ENCODE assay signal across 1 cellular context in genomic region chr20:14984768-14985622, GRCh38.
TF ChIP-seq lines count a peak whose summit lies in the region.

No MANE protein-coding gene starts in this region.

TF ChIP-seq in HepG2, 621 proteins besides CTCF, POLR2A, EP300 and RAD21 (continued from another document and continues in another):
- TF ChIP-seq, protein P1, sequence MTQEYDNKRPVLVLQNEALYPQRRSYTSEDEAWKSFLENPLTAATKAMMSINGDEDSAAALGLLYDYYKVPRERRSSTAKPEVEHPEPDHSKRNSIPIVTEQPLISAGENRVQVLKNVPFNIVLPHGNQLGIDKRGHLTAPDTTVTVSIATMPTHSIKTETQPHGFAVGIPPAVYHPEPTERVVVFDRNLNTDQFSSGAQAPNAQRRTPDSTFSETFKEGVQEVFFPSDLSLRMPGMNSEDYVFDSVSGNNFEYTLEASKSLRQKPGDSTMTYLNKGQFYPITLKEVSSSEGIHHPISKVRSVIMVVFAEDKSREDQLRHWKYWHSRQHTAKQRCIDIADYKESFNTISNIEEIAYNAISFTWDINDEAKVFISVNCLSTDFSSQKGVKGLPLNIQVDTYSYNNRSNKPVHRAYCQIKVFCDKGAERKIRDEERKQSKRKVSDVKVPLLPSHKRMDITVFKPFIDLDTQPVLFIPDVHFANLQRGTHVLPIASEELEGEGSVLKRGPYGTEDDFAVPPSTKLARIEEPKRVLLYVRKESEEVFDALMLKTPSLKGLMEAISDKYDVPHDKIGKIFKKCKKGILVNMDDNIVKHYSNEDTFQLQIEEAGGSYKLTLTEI (CRISPR knock-in tag; conservative IDR thresholded peaks at IDR 0.05), result no peak
- TF ChIP-seq ZMYM3 (CRISPR knock-in tag; IDR thresholded peaks at IDR 0.05) (peak; percentile 87; the same call in 1 of the 2 replicates), TOE1 (CRISPR knock-in tag; IDR thresholded peaks at IDR 0.05) (peak; percentile 69), ZNF232 (CRISPR knock-in tag; IDR thresholded peaks at IDR 0.05; ENCODE audit: borderline replicate concordance) (peak; percentile 76; the same call in 1 of the 2 replicates), ZNF652 (CRISPR knock-in tag; IDR thresholded peaks at IDR 0.05; ENCODE audit: borderline replicate concordance, low read depth) (peak; percentile 70; the same call in 1 of the 2 replicates), FOXK1 (CRISPR knock-in tag; IDR thresholded peaks at IDR 0.05; ENCODE audit: borderline replicate concordance, low read depth) (peak; percentile 97), SAFB2 (CRISPR knock-in tag; IDR thresholded peaks at IDR 0.05; ENCODE audit: borderline replicate concordance, low read depth) (peak; percentile 87; the same call in 1 of the 2 replicates), HNRNPUL1 (IDR thresholded peaks at IDR 0.05; ENCODE audit: low read depth, low read length) (no peak; the same call in 1 of the 2 replicates), PLSCR1 (CRISPR knock-in tag; IDR thresholded peaks at IDR 0.05; ENCODE audit: borderline replicate concordance) (peak; percentile 57; the same call in 1 of the 2 replicates), SCMH1 (CRISPR knock-in tag; IDR thresholded peaks at IDR 0.05; ENCODE audit: borderline replicate concordance) (no peak), NFIC (IDR thresholded peaks at IDR 0.05; ENCODE audit: low read length) (peak; percentile 98), ZNF549 (CRISPR knock-in tag; IDR thresholded peaks at IDR 0.05) (no peak), KDM1A (CRISPR knock-in tag; IDR thresholded peaks at IDR 0.05) (peak; percentile 94), GABPA (IDR thresholded peaks at IDR 0.05; ENCODE audit: low read depth, low read length) (no peak), GABPA (CRISPR knock-in tag; IDR thresholded peaks at IDR 0.05; ENCODE audit: low read depth) (peak; percentile 83), TAF1 (CRISPR knock-in tag; IDR thresholded peaks at IDR 0.05) (no peak), MEF2D (CRISPR knock-in tag; IDR thresholded peaks at IDR 0.05) (peak; percentile 96), ZNF841 (CRISPR knock-in tag; IDR thresholded peaks at IDR 0.05; ENCODE audit: borderline replicate concordance) (no peak), KLF9 (CRISPR knock-in tag; IDR thresholded peaks at IDR 0.05; ENCODE audit: low read depth) (no peak; the same call in 1 of the 2 replicates), HMG20A (CRISPR knock-in tag; IDR thresholded peaks at IDR 0.05; ENCODE audit: borderline replicate concordance) (peak; percentile 99), ZNF556 (CRISPR knock-in tag; IDR thresholded peaks at IDR 0.05; ENCODE audit: borderline replicate concordance) (peak; percentile 80; the same call in 1 of the 2 replicates), HNF4A (CRISPR knock-in tag; IDR thresholded peaks at IDR 0.05) (peak; percentile 99), KDM3A (CRISPR knock-in tag; IDR thresholded peaks at IDR 0.05; ENCODE audit: low read depth) (peak; percentile 73; the same call in 1 of the 2 replicates), NR2C2 (CRISPR knock-in tag; IDR thresholded peaks at IDR 0.05; ENCODE audit: borderline replicate concordance) (peak; percentile 92), PAX8 (CRISPR knock-in tag; IDR thresholded peaks at IDR 0.05; ENCODE audit: borderline replicate concordance) (0 out of 2 replicates have a peak, but pooled peaks have one; percentile 84), ZMYM2 (CRISPR knock-in tag; IDR thresholded peaks at IDR 0.05) (peak; percentile 86), ZNF883 (CRISPR knock-in tag; IDR thresholded peaks at IDR 0.05; ENCODE audit: not compliant biosample characterization) (no peak), ISX (CRISPR knock-in tag; conservative IDR thresholded peaks at IDR 0.05) (no peak), RXRA (CRISPR knock-in tag; IDR thresholded peaks at IDR 0.05) (peak; percentile 89; the same call in 1 of the 2 replicates), ZNF878 (CRISPR knock-in tag; IDR thresholded peaks at IDR 0.05) (peak; percentile 89), PITX1 (CRISPR knock-in tag; IDR thresholded peaks at IDR 0.05) (peak; percentile 96), POLR2AphosphoS5 (IDR thresholded peaks at IDR 0.05; ENCODE audit: low read depth, low read length) (peak; percentile 62; the same call in 1 of the 2 replicates), SPEN (CRISPR knock-in tag; IDR thresholded peaks at IDR 0.05; ENCODE audit: low read depth) (peak; percentile 88), ATRX (CRISPR knock-in tag; IDR thresholded peaks at IDR 0.05; ENCODE audit: borderline replicate concordance) (no peak), TBL1XR1 (IDR thresholded peaks at IDR 0.05; ENCODE audit: borderline replicate concordance, low read length, partially characterized antibody) (peak; percentile 89), MTF1 (CRISPR knock-in tag; IDR thresholded peaks at IDR 0.05) (no peak), GPN1 (CRISPR knock-in tag; IDR thresholded peaks at IDR 0.05; ENCODE audit: borderline replicate concordance) (no peak), POLR2G (IDR thresholded peaks at IDR 0.05; ENCODE audit: low read depth, low read length) (peak; percentile 88), ELF3 (CRISPR knock-in tag; IDR thresholded peaks at IDR 0.05) (peak; percentile 99), ZNF782 (CRISPR knock-in tag; IDR thresholded peaks at IDR 0.05; ENCODE audit: borderline replicate concordance) (peak; percentile 76; the same call in 1 of the 2 replicates), ZNF629 (CRISPR knock-in tag; conservative IDR thresholded peaks at IDR 0.05) (peak; percentile 42; the same call in 1 of the 2 replicates), CREM (IDR thresholded peaks at IDR 0.05) (peak; percentile 97), CREM (CRISPR knock-in tag; IDR thresholded peaks at IDR 0.05) (no peak), HNF4G (IDR thresholded peaks at IDR 0.05; ENCODE audit: borderline replicate concordance, low read depth, low read length) (peak; percentile 99), HNF4G (CRISPR knock-in tag; IDR thresholded peaks at IDR 0.05; ENCODE audit: borderline replicate concordance, low read depth) (peak; percentile 99), ATF3 (CRISPR knock-in tag; IDR thresholded peaks at IDR 0.05) (peak; percentile 80), HOXD1 (CRISPR knock-in tag; IDR thresholded peaks at IDR 0.05) (peak; percentile 94), FOXP4 (CRISPR knock-in tag; IDR thresholded peaks at IDR 0.05) (peak; percentile 98), NR2F1 (CRISPR knock-in tag; IDR thresholded peaks at IDR 0.05) (peak; percentile 88 to 92), MED13 (CRISPR knock-in tag; IDR thresholded peaks at IDR 0.05) (peak; percentile 98), KDM4B (CRISPR knock-in tag; IDR thresholded peaks at IDR 0.05) (0 out of 2 replicates have a peak, but pooled peaks have one; percentile 87), CEBPG (CRISPR knock-in tag; IDR thresholded peaks at IDR 0.05) (peak; percentile 92), ZNF33A (CRISPR knock-in tag; IDR thresholded peaks at IDR 0.05; ENCODE audit: borderline replicate concordance) (peak; percentile 68; the same call in 1 of the 2 replicates), SRSF4 (IDR thresholded peaks at IDR 0.05; ENCODE audit: low read depth, low read length, poor library complexity, severe bottlenecking) (no peak)
- TF ChIP-seq, protein P2, sequence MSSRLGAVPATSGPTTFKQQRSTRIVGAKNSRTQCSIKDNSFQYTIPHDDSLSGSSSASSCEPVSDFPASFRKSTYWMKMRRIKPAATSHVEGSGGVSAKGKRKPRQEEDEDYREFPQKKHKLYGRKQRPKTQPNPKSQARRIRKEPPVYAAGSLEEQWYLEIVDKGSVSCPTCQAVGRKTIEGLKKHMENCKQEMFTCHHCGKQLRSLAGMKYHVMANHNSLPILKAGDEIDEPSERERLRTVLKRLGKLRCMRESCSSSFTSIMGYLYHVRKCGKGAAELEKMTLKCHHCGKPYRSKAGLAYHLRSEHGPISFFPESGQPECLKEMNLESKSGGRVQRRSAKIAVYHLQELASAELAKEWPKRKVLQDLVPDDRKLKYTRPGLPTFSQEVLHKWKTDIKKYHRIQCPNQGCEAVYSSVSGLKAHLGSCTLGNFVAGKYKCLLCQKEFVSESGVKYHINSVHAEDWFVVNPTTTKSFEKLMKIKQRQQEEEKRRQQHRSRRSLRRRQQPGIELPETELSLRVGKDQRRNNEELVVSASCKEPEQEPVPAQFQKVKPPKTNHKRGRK (CRISPR knock-in tag; IDR thresholded peaks at IDR 0.05), result peak; percentile 78
- TF ChIP-seq, protein P3, sequence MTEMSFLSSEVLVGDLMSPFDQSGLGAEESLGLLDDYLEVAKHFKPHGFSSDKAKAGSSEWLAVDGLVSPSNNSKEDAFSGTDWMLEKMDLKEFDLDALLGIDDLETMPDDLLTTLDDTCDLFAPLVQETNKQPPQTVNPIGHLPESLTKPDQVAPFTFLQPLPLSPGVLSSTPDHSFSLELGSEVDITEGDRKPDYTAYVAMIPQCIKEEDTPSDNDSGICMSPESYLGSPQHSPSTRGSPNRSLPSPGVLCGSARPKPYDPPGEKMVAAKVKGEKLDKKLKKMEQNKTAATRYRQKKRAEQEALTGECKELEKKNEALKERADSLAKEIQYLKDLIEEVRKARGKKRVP (CRISPR knock-in tag; IDR thresholded peaks at IDR 0.05), result peak in 1 of 2 experiments; percentile 95; a peak in 2 of 4 replicates
- TF ChIP-seq, protein P4, sequence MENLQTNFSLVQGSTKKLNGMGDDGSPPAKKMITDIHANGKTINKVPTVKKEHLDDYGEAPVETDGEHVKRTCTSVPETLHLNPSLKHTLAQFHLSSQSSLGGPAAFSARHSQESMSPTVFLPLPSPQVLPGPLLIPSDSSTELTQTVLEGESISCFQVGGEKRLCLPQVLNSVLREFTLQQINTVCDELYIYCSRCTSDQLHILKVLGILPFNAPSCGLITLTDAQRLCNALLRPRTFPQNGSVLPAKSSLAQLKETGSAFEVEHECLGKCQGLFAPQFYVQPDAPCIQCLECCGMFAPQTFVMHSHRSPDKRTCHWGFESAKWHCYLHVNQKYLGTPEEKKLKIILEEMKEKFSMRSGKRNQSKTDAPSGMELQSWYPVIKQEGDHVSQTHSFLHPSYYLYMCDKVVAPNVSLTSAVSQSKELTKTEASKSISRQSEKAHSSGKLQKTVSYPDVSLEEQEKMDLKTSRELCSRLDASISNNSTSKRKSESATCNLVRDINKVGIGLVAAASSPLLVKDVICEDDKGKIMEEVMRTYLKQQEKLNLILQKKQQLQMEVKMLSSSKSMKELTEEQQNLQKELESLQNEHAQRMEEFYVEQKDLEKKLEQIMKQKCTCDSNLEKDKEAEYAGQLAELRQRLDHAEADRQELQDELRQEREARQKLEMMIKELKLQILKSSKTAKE (CRISPR knock-in tag; IDR thresholded peaks at IDR 0.05; ENCODE audit: borderline replicate concordance), result peak; percentile 88
- TF ChIP-seq, protein P5, sequence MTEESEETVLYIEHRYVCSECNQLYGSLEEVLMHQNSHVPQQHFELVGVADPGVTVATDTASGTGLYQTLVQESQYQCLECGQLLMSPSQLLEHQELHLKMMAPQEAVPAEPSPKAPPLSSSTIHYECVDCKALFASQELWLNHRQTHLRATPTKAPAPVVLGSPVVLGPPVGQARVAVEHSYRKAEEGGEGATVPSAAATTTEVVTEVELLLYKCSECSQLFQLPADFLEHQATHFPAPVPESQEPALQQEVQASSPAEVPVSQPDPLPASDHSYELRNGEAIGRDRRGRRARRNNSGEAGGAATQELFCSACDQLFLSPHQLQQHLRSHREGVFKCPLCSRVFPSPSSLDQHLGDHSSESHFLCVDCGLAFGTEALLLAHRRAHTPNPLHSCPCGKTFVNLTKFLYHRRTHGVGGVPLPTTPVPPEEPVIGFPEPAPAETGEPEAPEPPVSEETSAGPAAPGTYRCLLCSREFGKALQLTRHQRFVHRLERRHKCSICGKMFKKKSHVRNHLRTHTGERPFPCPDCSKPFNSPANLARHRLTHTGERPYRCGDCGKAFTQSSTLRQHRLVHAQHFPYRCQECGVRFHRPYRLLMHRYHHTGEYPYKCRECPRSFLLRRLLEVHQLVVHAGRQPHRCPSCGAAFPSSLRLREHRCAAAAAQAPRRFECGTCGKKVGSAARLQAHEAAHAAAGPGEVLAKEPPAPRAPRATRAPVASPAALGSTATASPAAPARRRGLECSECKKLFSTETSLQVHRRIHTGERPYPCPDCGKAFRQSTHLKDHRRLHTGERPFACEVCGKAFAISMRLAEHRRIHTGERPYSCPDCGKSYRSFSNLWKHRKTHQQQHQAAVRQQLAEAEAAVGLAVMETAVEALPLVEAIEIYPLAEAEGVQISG (CRISPR knock-in tag; IDR thresholded peaks at IDR 0.05), result peak; percentile 73
- TF ChIP-seq, protein P6, sequence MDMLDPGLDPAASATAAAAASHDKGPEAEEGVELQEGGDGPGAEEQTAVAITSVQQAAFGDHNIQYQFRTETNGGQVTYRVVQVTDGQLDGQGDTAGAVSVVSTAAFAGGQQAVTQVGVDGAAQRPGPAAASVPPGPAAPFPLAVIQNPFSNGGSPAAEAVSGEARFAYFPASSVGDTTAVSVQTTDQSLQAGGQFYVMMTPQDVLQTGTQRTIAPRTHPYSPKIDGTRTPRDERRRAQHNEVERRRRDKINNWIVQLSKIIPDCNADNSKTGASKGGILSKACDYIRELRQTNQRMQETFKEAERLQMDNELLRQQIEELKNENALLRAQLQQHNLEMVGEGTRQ (IDR thresholded peaks at IDR 0.05; ENCODE audit: low read depth, low read length), result 0 out of 2 replicates have a peak, but pooled peaks have one; percentile 1
- TF ChIP-seq, protein P6 (CRISPR knock-in tag; IDR thresholded peaks at IDR 0.05; ENCODE audit: borderline replicate concordance), result no peak
